Comparison of ENCODE assay signal across 8 cellular contexts in the genomic region with DNA sequence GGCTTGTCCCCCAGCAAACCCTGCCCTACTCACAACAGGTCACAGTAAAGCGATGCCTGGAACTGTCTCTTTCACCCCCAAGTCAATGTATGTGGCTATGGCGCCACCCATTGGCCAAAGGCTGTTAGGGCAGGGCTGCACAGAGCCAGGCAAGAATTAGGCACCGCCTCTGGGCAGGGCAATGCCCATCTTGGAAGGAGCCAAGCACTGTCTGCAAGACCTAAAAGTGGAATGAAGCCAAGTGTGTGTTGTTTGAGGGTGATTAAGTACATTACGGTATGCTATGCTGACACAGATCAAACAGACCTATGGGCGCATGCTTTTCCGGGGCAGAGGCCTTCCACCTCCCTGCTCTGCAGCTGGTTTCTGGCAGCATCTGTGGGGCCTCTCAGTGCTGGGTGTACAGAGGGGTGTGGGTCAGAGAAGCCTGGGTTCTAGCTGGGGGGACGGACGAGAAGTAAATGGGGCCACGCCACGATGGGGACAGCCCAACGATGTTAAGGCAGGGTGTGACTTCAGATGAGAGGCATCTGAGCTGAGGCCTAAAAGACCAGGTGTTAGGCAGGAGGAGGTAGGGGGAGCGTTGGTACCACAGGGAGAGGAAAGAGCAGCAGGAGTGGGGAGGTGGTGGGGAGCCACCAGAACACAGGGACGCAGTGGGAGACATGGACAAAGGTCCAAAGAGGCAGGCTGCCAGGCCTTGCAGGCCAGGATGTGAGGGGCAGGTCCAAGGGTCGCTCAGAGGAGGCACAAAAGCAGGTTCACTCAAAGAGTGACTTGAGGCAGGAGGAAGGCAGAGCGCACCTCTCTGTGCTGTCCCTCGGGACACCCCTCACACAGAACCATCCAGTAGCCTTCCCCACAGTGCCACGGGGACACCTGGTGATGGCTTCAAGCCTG. TPM values are rescaled to one million over a fixed set of nuclear protein-coding genes. Genes with fewer than 3 reads are reported as not detected.
DNase-seq lines count a peak whose midpoint lies in the region; TF ChIP-seq lines count a peak whose summit lies in the region.

No MANE protein-coding gene starts in this region.

- DNase-seq in DMS53 (lab: John Stamatoyannopoulos, UW) (peak; percentile 80), HS-5 (ENCODE audit: low read depth) (peak; percentile 42), Peyer's patch (peak; percentile 37 to 91 (median 87)), foreskin melanocyte (peak; percentile 80), posterior vena cava (ENCODE audit: low spot score) (no peak)
- peak; percentile 42 for DNase-seq in activated gamma-delta T cell treated with anti-CD3 and anti-CD28 coated beads, Interleukin-2, amount 50 U/mL, for 16 hours (ENCODE audit: low read depth)
- DNase-seq in NK-92 treated with Interleukin-12 subunit alpha and Interleukin-12 subunit beta, amount 100 ng/mL, for 24 hours (lab: John Stamatoyannopoulos, UW): no peak

- H3K9ac ChIP-seq in parathyroid adenoma: no peak overlapping the region

- H3K27ac ChIP-seq in Peyer's patch (peak overlapping the region in 3 of 4 donors; percentile 15 to 72 (median 22)), parathyroid adenoma (no peak overlapping the region)

- intact Hi-C loops in posterior vena cava (cut with DNase I): loop anchor here in 1 of 2 donors (2.0 kb wide), 1 partner anchor 97 kb away; no protein-coding TSS in a partner anchor

- TF ChIP-seq POLR2A in Peyer's patch (IDR thresholded peaks at IDR 0.05): no peak

- no peaks in the 10 kb centered on the region for H3K9me3 ChIP-seq in Peyer's patch
- no peaks in the 10 kb centered on the region for H3K9me3 ChIP-seq in parathyroid adenoma (ENCODE audit: control insufficient read depth, low read length)

- H3K4me1 ChIP-seq in Peyer's patch (peaks cover 0 to 11% (median 4%) of the 10 kb centered on the region in 4 donors), parathyroid adenoma (no peaks in the 10 kb centered on the region)

- H3K27me3 ChIP-seq in Peyer's patch (no peaks in the 10 kb centered on the region), parathyroid adenoma (ENCODE audit: control insufficient read depth, insufficient read depth, low read length) (no peaks in the 10 kb centered on the region)

- TF ChIP-seq CTCF in Peyer's patch (IDR thresholded peaks at IDR 0.05) (peak in 5 of 6 experiments; percentile 46 to 98 (median 97)), parathyroid adenoma (IDR thresholded peaks at IDR 0.05) (peak; percentile 71)

- H3K4me3 ChIP-seq in Peyer's patch (no peak overlapping the region), parathyroid adenoma (ENCODE audit: low read depth, low read length) (no peak overlapping the region)

- H3K79me2 ChIP-seq in parathyroid adenoma: no peaks in the 10 kb centered on the region

- H2AFZ ChIP-seq in parathyroid adenoma: no peak overlapping the region

- H3K36me3 ChIP-seq in Peyer's patch: peaks cover 0 to 7% (median 0%) of the 10 kb centered on the region in 3 donors
- H3K36me3 ChIP-seq in parathyroid adenoma (ENCODE audit: control insufficient read depth, insufficient read depth, low read length): no peaks in the 10 kb centered on the region

- H3K4me2 ChIP-seq in parathyroid adenoma (ENCODE audit: low read length): no peak overlapping the region

RNA-seq across cellular contexts. Expression of a gene that starts 49.8 kb away (rescaled TPM):
- 10 to 100 TPM; 38.4 to 93.2 (median 67.1) TPM for total RNA-seq in Peyer's patch
- 10 to 100 TPM; 17.6 to 26.5 TPM for total RNA-seq in posterior vena cava

Comparison
In these comparisons a context has a peak if more than half of its experiments do, and no peak if none do; other contexts are left out.
1. DNase-seq: peak in DMS53 (single experiment), HS-5 (single experiment), Peyer's patch (3 of 3), activated gamma-delta T cell treated with anti-CD3 and anti-CD28 coated beads, Interleukin-2, amount 50 U/mL, for 16 hours (single experiment) and foreskin melanocyte (single experiment); none in NK-92 treated with Interleukin-12 subunit alpha and Interleukin-12 subunit beta, amount 100 ng/mL, for 24 hours (single experiment) and posterior vena cava (single experiment).